In genomic region chr9:85349046-85349445, GRCh38 we compare ENCODE assay signal across 6 cellular contexts.
"Had no signal": no experiment of that assay in that cellular context is flagged by ENCODE, and none has a peak within 500 bp of the region (broad histone marks: within the 10 kb centered on the region; RNA-seq: fewer than 3 reads in every experiment).

No MANE protein-coding gene starts in this region.

- H3K4me3 ChIP-seq: GM23338, K562 had no signal

- DNase-seq: H9, HCEC 1CT, IMR-90, KG1 had no signal

- H2AFZ ChIP-seq: GM23338 had no signal

- ATAC-seq: GM23338, K562 had no signal

- H3K4me2 ChIP-seq: GM23338 had no signal
